Comparison of ENCODE assay signal across 8 cellular contexts in the genomic region with DNA sequence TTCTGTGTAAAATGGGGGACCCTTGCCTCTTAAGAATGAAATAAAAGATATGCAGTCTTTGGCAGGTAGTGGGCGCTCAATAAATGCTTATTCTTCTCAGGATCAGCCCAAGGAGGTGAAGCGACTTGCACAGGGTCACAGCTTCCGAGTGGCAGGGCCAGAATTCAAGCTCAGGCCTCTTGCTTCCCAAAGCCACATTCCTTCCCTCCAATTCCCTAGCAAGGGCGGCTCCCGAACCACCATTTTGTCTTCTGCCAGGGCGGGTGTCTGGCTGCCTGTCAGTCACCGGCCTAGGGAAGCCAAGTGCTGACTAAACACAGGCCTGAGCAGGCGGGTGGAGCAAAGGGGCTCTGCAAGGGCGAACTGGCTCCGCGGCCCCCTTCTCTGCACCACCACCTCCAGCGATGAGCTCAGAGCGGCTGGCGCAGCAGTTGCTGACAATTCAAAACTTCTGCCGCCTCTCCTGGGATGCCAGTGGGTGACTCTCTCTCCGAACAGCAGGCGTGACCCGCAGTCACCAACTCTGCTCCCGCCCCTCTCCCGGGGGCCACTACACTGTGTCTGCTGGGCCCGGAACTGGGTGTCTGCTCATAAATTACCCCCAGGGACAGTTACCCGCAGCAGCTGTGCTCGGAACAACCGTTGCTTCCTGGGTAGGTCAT. TPM values are rescaled to one million over a fixed set of nuclear protein-coding genes. Genes with fewer than 3 reads are reported as not detected.
DNase-seq lines count a peak whose midpoint lies in the region; ATAC-seq, FAIRE-seq and TF ChIP-seq lines count a peak whose summit lies in the region.

No MANE protein-coding gene starts in this region.

- H3K36me3 Mint-ChIP-seq in dendritic cell treated with granulocyte-macrophage colony-stimulating factor and Interleukin-4, amounts not matched to agents 40 ng/mL and 50 ng/mL, for 4 days (ENCODE audit: low read depth) = peaks cover 44% of the 10 kb centered on the region
- peaks cover 7% of the 10 kb centered on the region for H3K36me3 Mint-ChIP-seq in memory B cell

- peak overlapping the region; percentile 89 for H3K27ac ChIP-seq in thymus (ENCODE audit: low read depth)

- H3K36me3 ChIP-seq in thymus (ENCODE audit: control insufficient read depth, insufficient read depth) = peaks cover 22% of the 10 kb centered on the region

- peaks cover 2% of the 10 kb centered on the region for H3K27me3 Mint-ChIP-seq in dendritic cell treated with granulocyte-macrophage colony-stimulating factor and Interleukin-4, amounts not matched to agents 40 ng/mL and 50 ng/mL, for 4 days
- H3K27me3 Mint-ChIP-seq in memory B cell = no peaks in the 10 kb centered on the region

- peak; percentile 68 for DNase-seq in GM12891 (ENCODE audit: insufficient read length, low spot score)
- DNase-seq in MV-4-11 (lab: John Stamatoyannopoulos, UW) = peak; percentile 89
- DNase-seq in memory B cell (ENCODE audit: low spot score in 2 of 2) = peak; percentile 55
- DNase-seq in NCI-H1105 (lab: John Stamatoyannopoulos, UW) = no peak
- no peak for DNase-seq in iPS-NIHi11 (ENCODE audit: low spot score)

- H3K4me1 ChIP-seq in thymus (ENCODE audit: control insufficient read depth, insufficient read depth, low read length) = peaks cover 22% of the 10 kb centered on the region

- H3K4me1 Mint-ChIP-seq in dendritic cell treated with granulocyte-macrophage colony-stimulating factor and Interleukin-4, amounts not matched to agents 40 ng/mL and 50 ng/mL, for 4 days (ENCODE audit: low read depth) = peaks cover 64% of the 10 kb centered on the region
- H3K4me1 Mint-ChIP-seq in memory B cell = peaks cover 44% of the 10 kb centered on the region

- H3K9me3 Mint-ChIP-seq in dendritic cell treated with granulocyte-macrophage colony-stimulating factor and Interleukin-4, amounts not matched to agents 40 ng/mL and 50 ng/mL, for 4 days = no peaks in the 10 kb centered on the region
- H3K9me3 Mint-ChIP-seq in memory B cell = no peaks in the 10 kb centered on the region

- H3K27me3 ChIP-seq in thymus (ENCODE audit: control insufficient read depth, insufficient read depth) = no peaks in the 10 kb centered on the region

- peak; percentile 82 for FAIRE-seq in GM12891 (lab: Jason Lieb, UNC)

- H3K9me3 ChIP-seq in thymus (ENCODE audit: control insufficient read depth) = no peaks in the 10 kb centered on the region

- no peak for TF ChIP-seq POLR2A in GM12891 (IDR thresholded peaks at IDR 0.05; ENCODE audit: low read depth, low read length)

- H3K4me3 Mint-ChIP-seq in dendritic cell treated with granulocyte-macrophage colony-stimulating factor and Interleukin-4, amounts not matched to agents 40 ng/mL and 50 ng/mL, for 4 days = peak overlapping the region; percentile 44
- H3K4me3 Mint-ChIP-seq in memory B cell = peak overlapping the region; percentile 63

- peak overlapping the region; percentile 83 for H3K27ac Mint-ChIP-seq in dendritic cell treated with granulocyte-macrophage colony-stimulating factor and Interleukin-4, amounts not matched to agents 40 ng/mL and 50 ng/mL, for 4 days
- H3K27ac Mint-ChIP-seq in memory B cell = peak overlapping the region; percentile 79

- peak overlapping the region; percentile 18 for H3K4me3 ChIP-seq in thymus (ENCODE audit: low read length)

- peak; percentile 77 for ATAC-seq in memory B cell (ENCODE audit: low read depth)
- no peak for ATAC-seq in HG03025 (IDR thresholded peaks at IDR 0.05; ENCODE audit: low FRiP score, unreplicated experiment)

- intact Hi-C loops in dendritic cell treated with granulocyte-macrophage colony-stimulating factor and Interleukin-4, amounts not matched to agents 40 ng/mL and 50 ng/mL, for 4 days (cut with micrococcal nuclease) = loop anchor here (10.0 kb wide), 1 partner anchor 262 kb away; no protein-coding TSS in a partner anchor

- 10% methylated on average over 24 of the region's 24 CpGs for WGBS in thymus

TF ChIP-seq in GM12891, 5 proteins besides CTCF, POLR2A, EP300 and RAD21:
- TF ChIP-seq TAF1 (IDR thresholded peaks at IDR 0.05; ENCODE audit: low read depth, low read length) (no peak), POU2F2 (IDR thresholded peaks at IDR 0.05; ENCODE audit: low read depth, low read length) (peak; percentile 16; the same call in 1 of the 2 replicates), SPI1 (IDR thresholded peaks at IDR 0.05; ENCODE audit: low read depth, low read length) (no peak)

RNA-seq across cellular contexts. Expression of gene GPR3, which starts 10.8 kb away (rescaled TPM):
- polyA plus RNA-seq in GM12891 (2012; ENCODE audit: low read depth, missing spikeins) = 0.64 TPM
- 0.37 TPM for polyA plus RNA-seq in thymus

RNA-seq across cellular contexts. Expression of gene CD164L2, which starts 20.1 kb away (rescaled TPM):
- 0.12 TPM for polyA plus RNA-seq in GM12891 (2012; ENCODE audit: low read depth, missing spikeins)
- 2.4 TPM for polyA plus RNA-seq in thymus

RNA-seq across cellular contexts. Expression of gene FCN3, which starts 28.6 kb away (rescaled TPM):
- polyA plus RNA-seq in GM12891 (2012; ENCODE audit: low read depth, missing spikeins) = not detected
- 10.7 TPM for polyA plus RNA-seq in thymus

RNA-seq across cellular contexts. Expression of gene MAP3K6, which starts 36.4 kb away (rescaled TPM):
- 5.0 TPM for polyA plus RNA-seq in GM12891 (2012; ENCODE audit: low read depth, missing spikeins)
- 45.0 TPM for polyA plus RNA-seq in thymus

Comparison
In these comparisons a context has a peak if more than half of its experiments do, and no peak if none do; other contexts are left out.
1. DNase-seq: peak in GM12891 (single experiment), MV-4-11 (single experiment) and memory B cell (2 of 2); none in NCI-H1105 (single experiment) and iPS-NIHi11 (single experiment).